27 cellular contexts compared by ENCODE assay signal in the genomic region with DNA sequence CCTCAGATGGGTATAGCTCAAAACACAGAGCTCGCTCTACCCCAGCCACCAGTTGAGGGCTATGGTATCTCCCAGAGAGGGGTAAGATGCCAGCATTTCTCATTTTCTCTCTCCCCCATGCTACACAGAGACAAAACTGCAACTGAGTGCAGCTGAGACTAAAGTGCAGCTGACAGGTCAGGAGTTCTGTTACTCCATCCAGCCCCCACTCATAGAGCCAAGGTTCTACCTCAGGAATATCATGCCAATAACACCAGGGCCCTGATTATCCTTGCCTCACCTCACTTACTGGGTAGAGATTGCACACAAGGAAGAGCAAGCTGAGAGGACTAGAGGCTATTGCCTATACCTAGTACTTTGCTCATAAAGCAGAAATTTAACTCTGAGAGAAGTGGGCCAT.
"Had no signal": no experiment of that assay in that cellular context is flagged by ENCODE, and none has a peak within 500 bp of the region (broad histone marks: within the 10 kb centered on the region; RNA-seq: fewer than 3 reads in every experiment).

No MANE protein-coding gene starts in this region.

- H3K79me2 ChIP-seq: hepatocyte had no signal

- H3K27me3 ChIP-seq: heart right ventricle, hepatocyte, neural progenitor cell, ovary, right atrium auricular region, suprapubic skin, tibial artery, upper lobe of right lung had no signal

- H3K9ac ChIP-seq: neural progenitor cell had no signal

- H3K4me1 ChIP-seq: heart right ventricle, neural progenitor cell, right atrium auricular region, suprapubic skin, upper lobe of right lung had no signal

- ATAC-seq: heart right ventricle, left ventricle myocardium superior, lower lobe of right lung, natural killer cell, sciatic nerve, upper lobe of right lung had no signal

- H3K27ac Mint-ChIP-seq: mesothelial cell of epicardium; nephron progenitor cell; neural progenitor cell; progenitor cell of endocrine pancreas; stimulated activated naive CD8-positive, alpha-beta T cell treated with anti-CD3 and anti-CD28 coated beads, Interleukin-15, Interleukin-2, amounts not matched to agents 100 ng/mL and 50 ng/mL, for 24 hours had no signal

- H3K4me3 ChIP-seq: heart right ventricle, hepatocyte, lower lobe of right lung, neural progenitor cell, ovary, right atrium auricular region, skin epidermis, suprapubic skin, thoracic aorta, tibial artery, upper lobe of right lung had no signal

- DNase-seq: heart right ventricle; islet precursor cell; left ventricle myocardium superior; lower lobe of right lung; mesendoderm; naive B cell; natural killer cell; nephron progenitor cell; ovary; stimulated activated CD4-positive, alpha-beta T cell treated with anti-CD3 and anti-CD28 coated beads, Interleukin-12 subunit alpha, Interleukin-12 subunit beta, amount 100 ng/mL, for 4 hours; stimulated activated CD4-positive, alpha-beta T cell treated with anti-CD3 and anti-CD28 coated beads, Interleukin-15, amount 100 ng/mL, for 24 hours; stimulated activated CD4-positive, alpha-beta T cell treated with anti-CD3 and anti-CD28 coated beads, Interleukin-2, amount 100 ng/mL, for 24 hours; stimulated activated CD4-positive, alpha-beta T cell treated with anti-CD3 and anti-CD28 coated beads, Interleukin-4, amount 100 ng/mL, for 1 hour; stimulated activated naive CD4-positive, alpha-beta T cell; tibial artery; trophoblast cell; upper lobe of right lung had no signal

- H3K36me3 Mint-ChIP-seq: neural progenitor cell had no signal

- H3K4me1 Mint-ChIP-seq: nephron progenitor cell, neural progenitor cell had no signal

- H3K4me2 ChIP-seq: hepatocyte, neural progenitor cell had no signal

- H3K27ac ChIP-seq: heart right ventricle, hepatocyte, lower lobe of right lung, neural progenitor cell, ovary, right atrium auricular region, skin epidermis, suprapubic skin, thoracic aorta, tibial artery, upper lobe of right lung had no signal

- H3K36me3 ChIP-seq: neural progenitor cell, ovary, suprapubic skin, thoracic aorta had no signal

- H3K4me3 Mint-ChIP-seq: mesothelial cell of epicardium; naive B cell; natural killer cell; nephron progenitor cell; neural progenitor cell; stimulated activated naive CD8-positive, alpha-beta T cell treated with anti-CD3 and anti-CD28 coated beads, Interleukin-15, Interleukin-2, amounts not matched to agents 100 ng/mL and 50 ng/mL, for 24 hours had no signal

- H3K27me3 Mint-ChIP-seq: naive B cell; progenitor cell of endocrine pancreas; stimulated activated naive CD8-positive, alpha-beta T cell treated with anti-CD3 and anti-CD28 coated beads, Interleukin-15, Interleukin-2, amounts not matched to agents 100 ng/mL and 50 ng/mL, for 24 hours had no signal

- H2AFZ ChIP-seq: hepatocyte, neural progenitor cell had no signal
